In the genomic region with DNA sequence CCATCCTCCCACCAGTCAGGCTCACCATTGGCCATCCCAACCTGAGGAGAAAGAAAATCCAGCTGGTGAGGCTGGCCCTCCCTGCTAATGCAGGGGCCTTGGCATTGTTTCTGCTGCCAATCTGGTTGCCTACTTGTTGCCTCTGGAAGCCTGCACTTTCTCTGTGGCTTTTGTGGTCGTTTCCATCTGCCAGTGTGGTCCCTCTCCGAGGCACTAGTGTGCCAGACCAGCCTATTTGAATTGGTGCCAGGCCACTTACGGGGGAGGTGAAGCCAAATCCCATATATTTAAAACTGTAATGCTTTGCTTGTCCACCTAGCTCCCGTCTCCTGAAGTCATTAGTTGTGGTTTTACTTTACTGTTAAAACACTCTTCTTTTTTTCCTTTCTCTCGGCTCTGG, we compare ENCODE assay signal across 9 cellular contexts.
DNase-seq lines count a peak whose midpoint lies in the region; ATAC-seq and TF ChIP-seq lines count a peak whose summit lies in the region.
"Had no signal": no experiment of that assay in that cellular context is flagged by ENCODE, and none has a peak within 500 bp of the region (broad histone marks: within the 10 kb centered on the region; RNA-seq: fewer than 3 reads in every experiment).

No MANE protein-coding gene starts in this region.

- H4K20me1 ChIP-seq in smooth muscle cell (ENCODE audit: low read depth) = no peaks in the 10 kb centered on the region

- no peaks in the 10 kb centered on the region for H3K9me3 ChIP-seq in smooth muscle cell (replicated peaks; ENCODE audit: low read depth)

- no peaks in the 10 kb centered on the region for H3K36me3 ChIP-seq in smooth muscle cell (ENCODE audit: low read depth)

- H3K4me1 ChIP-seq in smooth muscle cell (ENCODE audit: low read depth) = no peaks in the 10 kb centered on the region

- no peak overlapping the region for H3K9ac ChIP-seq in smooth muscle cell (ENCODE audit: low read depth)

- H3K27ac ChIP-seq in smooth muscle cell (ENCODE audit: low read depth) = no peak overlapping the region
- H3K27ac ChIP-seq: dorsolateral prefrontal cortex had no signal

- no peaks in the 10 kb centered on the region for H3F3A ChIP-seq in smooth muscle cell (ENCODE audit: low read depth)

- 24% methylated on average over 5 of the region's 5 CpGs for WGBS in smooth muscle cell (ENCODE audit: low lambda C conversion rate)

- H3K27me3 ChIP-seq in smooth muscle cell (ENCODE audit: low read depth) = no peaks in the 10 kb centered on the region

- no peaks in the 10 kb centered on the region for H3K79me2 ChIP-seq in smooth muscle cell (ENCODE audit: low read depth)

- in situ Hi-C loops in astrocyte of the spinal cord (cut with HindIII; ENCODE audit: low sequenced_read_pairs) = loop anchor here (25.0 kb wide), 1 partner anchor 202 kb away; a partner anchor contains a TSS

- ATAC-seq in HG03565 (IDR thresholded peaks at IDR 0.05; ENCODE audit: unreplicated experiment) = no peak
- ATAC-seq: activated naive CD8-positive, alpha-beta T cell treated with anti-CD3 and anti-CD28 coated beads, Interleukin-2, amount 50 U/mL, for 24 hours had no signal

- TF ChIP-seq CTCF in astrocyte of the spinal cord (IDR thresholded peaks at IDR 0.05; ENCODE audit: low read depth, low read length) = no peak
- TF ChIP-seq CTCF in smooth muscle cell (IDR thresholded peaks at IDR 0.05; ENCODE audit: borderline replicate concordance, insufficient read depth, poor library complexity, severe bottlenecking) = no peak

- H3K4me2 ChIP-seq in smooth muscle cell = peak overlapping the region; percentile 46

- peak; percentile 91 for DNase-seq in HT1080 (ENCODE audit: low read depth)
- peak; percentile 86 for DNase-seq in NCI-H2196 (lab: John Stamatoyannopoulos, UW; ENCODE audit: unreplicated experiment)
- DNase-seq in astrocyte of the spinal cord (ENCODE audit: low read depth, low spot score) = peak; percentile 92
- no peak for DNase-seq in smooth muscle cell (lab: John Stamatoyannopoulos, UW; ENCODE audit: unreplicated experiment)
- DNase-seq in NOMO-1 treated with dmso at 0.1 percent for 144 hours (lab: John Stamatoyannopoulos, UW; ENCODE audit: unreplicated experiment) = no peak
- DNase-seq in pons (ENCODE audit: low spot score) = no peak
- DNase-seq: activated naive CD8-positive, alpha-beta T cell treated with anti-CD3 and anti-CD28 coated beads, Interleukin-2, amount 50 U/mL, for 24 hours; dorsolateral prefrontal cortex had no signal

- H2AFZ ChIP-seq in smooth muscle cell (ENCODE audit: low read depth) = no peak overlapping the region

- H3K4me3 ChIP-seq in astrocyte of the spinal cord (ENCODE audit: low read depth, low read length) = no peak overlapping the region
- no peak overlapping the region for H3K4me3 ChIP-seq in smooth muscle cell
- H3K4me3 ChIP-seq: dorsolateral prefrontal cortex had no signal

Comparison
In these comparisons a context has a peak if more than half of its experiments do, and no peak if none do; other contexts are left out.
1. DNase-seq: peak in HT1080 (single experiment), NCI-H2196 (single experiment) and astrocyte of the spinal cord (single experiment); none in smooth muscle cell (single experiment), NOMO-1 treated with dmso at 0.1 percent for 144 hours (single experiment) and pons (single experiment).